8 cellular contexts compared by ENCODE assay signal in genomic region chr11:134223066-134223465, GRCh38. TPM values are rescaled to one million over a fixed set of nuclear protein-coding genes. Genes with fewer than 3 reads are reported as not detected.
DNase-seq lines count a peak whose midpoint lies in the region; ATAC-seq and TF ChIP-seq lines count a peak whose summit lies in the region.

No MANE protein-coding gene starts in this region.

- H3K27ac ChIP-seq in CD4-positive, alpha-beta memory T cell (ENCODE audit: low read depth, low read length), result peak overlapping the region; percentile 95
- H3K27ac ChIP-seq in MM.1S (ENCODE audit: low read length), result peak overlapping the region; percentile 90; the same call in 1 of the 2 replicates

- H4K20me1 ChIP-seq in MM.1S (ENCODE audit: insufficient read depth, low read length), result no peaks in the 10 kb centered on the region

- CTCF ChIA-PET in CD4-positive, alpha-beta memory T cell (lab: Charles Lee; ENCODE audit: partially characterized antibody), result interaction anchor here (1.4 to 5.0 kb wide), 3 partner anchors 16 to 53 kb away, joined by 5 to 38 read pairs (median 8); partner anchors contain the start of gene GLB1L3
- CTCF ChIA-PET in HEK293T (lab: Yijun Ruan, JAX), result no interaction called here

- peaks cover 44% of the 10 kb centered on the region for H3K4me1 ChIP-seq in CD4-positive, alpha-beta memory T cell (ENCODE audit: insufficient read depth, low read length)
- H3K4me1 ChIP-seq in MM.1S (ENCODE audit: low read length), result peaks cover 32% of the 10 kb centered on the region

- POLR2A ChIA-PET in CD4-positive, alpha-beta memory T cell (lab: Charles Lee; ENCODE audit: partially characterized antibody), result interaction anchor here (3.7 to 4.2 kb wide), 2 partner anchors 28 to 53 kb away, joined by 62 to 92 read pairs; partner anchors contain the start of genes ACAD8, GLB1L3 and THYN1
- POLR2A ChIA-PET in HEK293T (lab: Yijun Ruan, JAX), result interaction anchor here (0.8 to 2.4 kb wide), 3 partner anchors 11 to 16 kb away, joined by 4 to 13 read pairs (median 9); no protein-coding TSS in a partner anchor

- H3K36me3 ChIP-seq in CD4-positive, alpha-beta memory T cell (ENCODE audit: insufficient read depth, low read length), result peaks cover 6% of the 10 kb centered on the region
- H3K36me3 ChIP-seq in MM.1S (replicated peaks; ENCODE audit: insufficient read depth, low read length), result no peaks in the 10 kb centered on the region; the same call in 1 of the 2 replicates

- H3K79me2 ChIP-seq in MM.1S (ENCODE audit: low read length), result peaks cover 89% of the 10 kb centered on the region

- H3K9me3 Mint-ChIP-seq in CD4-positive, alpha-beta memory T cell, result peaks cover 0 to 3% (median 0%) of the 10 kb centered on the region in 8 donors
- H3K9me3 Mint-ChIP-seq in central memory CD8-positive, alpha-beta T cell, result no peaks in the 10 kb centered on the region
- H3K9me3 Mint-ChIP-seq in nephron progenitor cell, result no peaks in the 10 kb centered on the region

- H2AFZ ChIP-seq in MM.1S (ENCODE audit: low read length), result peak overlapping the region; percentile 36; the same call in 1 of the 2 replicates

- peak overlapping the region; percentile 67 to 99 (median 84) for H3K27ac Mint-ChIP-seq in CD4-positive, alpha-beta memory T cell
- H3K27ac Mint-ChIP-seq in central memory CD8-positive, alpha-beta T cell (ENCODE audit: low read depth), result peak overlapping the region; percentile 96
- H3K27ac Mint-ChIP-seq in nephron progenitor cell, result peak overlapping the region; percentile 84

- H3K36me3 Mint-ChIP-seq in CD4-positive, alpha-beta memory T cell, result peaks cover 19 to 42% of the 10 kb centered on the region in 2 donors
- peaks cover 35% of the 10 kb centered on the region for H3K36me3 Mint-ChIP-seq in central memory CD8-positive, alpha-beta T cell (ENCODE audit: insufficient read depth)
- H3K36me3 Mint-ChIP-seq in nephron progenitor cell (ENCODE audit: low read depth), result peaks cover 20% of the 10 kb centered on the region

- TF ChIP-seq CTCF in MM.1S (IDR thresholded peaks at IDR 0.05; ENCODE audit: low read length) (no peak), nephron progenitor cell (IDR thresholded peaks at IDR 0.05) (no peak)

- peaks cover 45 to 66% (median 49%) of the 10 kb centered on the region in 4 donors for H3K4me1 Mint-ChIP-seq in CD4-positive, alpha-beta memory T cell
- H3K4me1 Mint-ChIP-seq in central memory CD8-positive, alpha-beta T cell, result peaks cover 52% of the 10 kb centered on the region
- peaks cover 41% of the 10 kb centered on the region for H3K4me1 Mint-ChIP-seq in nephron progenitor cell

- peak overlapping the region; percentile 96 for H3K9ac ChIP-seq in MM.1S (ENCODE audit: low read length)

- H3K27me3 ChIP-seq in CD4-positive, alpha-beta memory T cell (ENCODE audit: insufficient read depth, low read length), result no peaks in the 10 kb centered on the region
- no peaks in the 10 kb centered on the region for H3K27me3 ChIP-seq in MM.1S (replicated peaks; ENCODE audit: insufficient read depth, low read length)

- no peak for DNase-seq in CD4-positive, alpha-beta memory T cell
- no peak for DNase-seq in MM.1S
- DNase-seq in central memory CD8-positive, alpha-beta T cell (ENCODE audit: low spot score in 2 of 2), result no peak
- DNase-seq in nephron progenitor cell, result no peak
- DNase-seq in HEK293T (ENCODE audit: extremely low spot score), result no peak
- DNase-seq in NAMALWA (ENCODE audit: low spot score), result no peak

- peak overlapping the region; percentile 82 to 97 (median 96) for H3K4me3 Mint-ChIP-seq in CD4-positive, alpha-beta memory T cell
- peak overlapping the region; percentile 96 for H3K4me3 Mint-ChIP-seq in central memory CD8-positive, alpha-beta T cell
- H3K4me3 Mint-ChIP-seq in nephron progenitor cell, result peak overlapping the region; percentile 98

- no peaks in the 10 kb centered on the region for H3K27me3 Mint-ChIP-seq in CD4-positive, alpha-beta memory T cell
- H3K27me3 Mint-ChIP-seq in central memory CD8-positive, alpha-beta T cell, result no peaks in the 10 kb centered on the region
- peaks cover 8% of the 10 kb centered on the region for H3K27me3 Mint-ChIP-seq in nephron progenitor cell (ENCODE audit: low read depth, poor library complexity)

- no peaks in the 10 kb centered on the region for H3K9me3 ChIP-seq in CD4-positive, alpha-beta memory T cell (ENCODE audit: control insufficient read depth in 1 of 2, low read length in 2 of 2)
- no peaks in the 10 kb centered on the region for H3K9me3 ChIP-seq in MM.1S (replicated peaks; ENCODE audit: insufficient read depth, low read length)

- peak overlapping the region; percentile 83 to 100 for H3K4me3 ChIP-seq in CD4-positive, alpha-beta memory T cell (ENCODE audit: low read length in 2 of 2)
- H3K4me3 ChIP-seq in MM.1S (ENCODE audit: low read length), result peak overlapping the region; percentile 95

- H3K9me2 ChIP-seq in MM.1S (replicated peaks; ENCODE audit: insufficient read depth, low read length), result no peaks in the 10 kb centered on the region

- peak overlapping the region; percentile 74 for H3K4me2 ChIP-seq in MM.1S (ENCODE audit: low read depth, low read length)

- intact Hi-C loops in CD4-positive, alpha-beta memory T cell (cut with micrococcal nuclease), result no loop called here

- no peak for ATAC-seq in central memory CD8-positive, alpha-beta T cell (replicated peaks; ENCODE audit: extremely low read depth, poor library complexity, severe bottlenecking)
- ATAC-seq in GM19324 (IDR thresholded peaks at IDR 0.05; ENCODE audit: low FRiP score, unreplicated experiment), result no peak
- no peak for ATAC-seq in HG03045 (IDR thresholded peaks at IDR 0.05; ENCODE audit: unreplicated experiment)

- peaks cover 3% of the 10 kb centered on the region; the same call in 1 of the 2 replicates for H3F3A ChIP-seq in MM.1S (ENCODE audit: insufficient read depth, low read length)

TF ChIP-seq in HEK293T, 16 proteins besides CTCF, POLR2A, EP300 and RAD21:
- TF ChIP-seq SUZ12 (IDR thresholded peaks at IDR 0.05), result no peak
- TF ChIP-seq FOXM1 (IDR thresholded peaks at IDR 0.05; ENCODE audit: borderline replicate concordance), result no peak
- no peak for TF ChIP-seq ARNT (IDR thresholded peaks at IDR 0.05)
- TF ChIP-seq ELF4 (IDR thresholded peaks at IDR 0.05), result no peak
- no peak for TF ChIP-seq FOXA1 (IDR thresholded peaks at IDR 0.05)
- TF ChIP-seq PKNOX1 (IDR thresholded peaks at IDR 0.05), result no peak
- no peak for TF ChIP-seq BHLHE40 (IDR thresholded peaks at IDR 0.05; ENCODE audit: borderline replicate concordance)
- TF ChIP-seq NFRKB (IDR thresholded peaks at IDR 0.05), result no peak
- TF ChIP-seq L3MBTL2 (conservative IDR thresholded peaks at IDR 0.05), result no peak

RNA-seq across cellular contexts. Expression of gene NCAPD3, which starts 0.7 kb away (rescaled TPM):
- total RNA-seq in CD4-positive, alpha-beta memory T cell, result 10 to 100 TPM; 39.9 to 41.8 TPM
- 10 to 100 TPM; 14.3 to 14.6 TPM for polyA plus RNA-seq in CD4-positive, alpha-beta memory T cell

RNA-seq across cellular contexts. Expression of gene VPS26B, which starts 1.4 kb away (rescaled TPM):
- 10 to 100 TPM; 72.2 to 76.6 TPM for total RNA-seq in CD4-positive, alpha-beta memory T cell
- 10 to 100 TPM; 49.6 to 56.7 TPM for polyA plus RNA-seq in CD4-positive, alpha-beta memory T cell

RNA-seq across cellular contexts. Expression of gene THYN1, which starts 30.1 kb away (rescaled TPM):
- total RNA-seq in CD4-positive, alpha-beta memory T cell, result 10 to 100 TPM; 59.3 to 70.8 TPM
- polyA plus RNA-seq in CD4-positive, alpha-beta memory T cell, result 100 to 1,000 TPM; 118 to 163 TPM

RNA-seq across cellular contexts. Expression of gene ACAD8, which starts 30.3 kb away (rescaled TPM):
- 10 to 100 TPM; 36.9 to 38.6 TPM for total RNA-seq in CD4-positive, alpha-beta memory T cell
- 10 to 100 TPM; 17.8 to 22.2 TPM for polyA plus RNA-seq in CD4-positive, alpha-beta memory T cell

RNA-seq across cellular contexts. Expression of gene GLB1L3, which starts 53.1 kb away (rescaled TPM):
- total RNA-seq in CD4-positive, alpha-beta memory T cell, result 1 to 10 TPM; 1.2 to 1.5 TPM
- polyA plus RNA-seq in CD4-positive, alpha-beta memory T cell, result 1 to 10 TPM; 2.8 to 4.9 TPM
